Comparison of ENCODE assay signal across 8 cellular contexts in genomic region chr16:58462997-58463891, GRCh38. TPM values are rescaled to one million over a fixed set of nuclear protein-coding genes. Genes with fewer than 3 reads are reported as not detected.
DNase-seq lines count a peak whose midpoint lies in the region; ATAC-seq and TF ChIP-seq lines count a peak whose summit lies in the region.

No MANE protein-coding gene starts in this region.

- H3K27ac Mint-ChIP-seq in endodermal cell: no peak overlapping the region

- H3K4me3 ChIP-seq in DOHH2 (ENCODE audit: low read length) (peak overlapping the region; percentile 61), endodermal cell (ENCODE audit: low read length) (peak overlapping the region; percentile 89), neuron (ENCODE audit: low read length) (peak overlapping the region; percentile 38), MM.1S (ENCODE audit: low read length) (no peak overlapping the region)

- H3K27me3 ChIP-seq in DOHH2 (ENCODE audit: control insufficient read depth, low read length): peaks cover 51% of the 10 kb centered on the region
- H3K27me3 ChIP-seq in endodermal cell (ENCODE audit: control insufficient read depth, insufficient read depth, low read length, poor library complexity, severe bottlenecking): peaks cover 16% of the 10 kb centered on the region
- H3K27me3 ChIP-seq in neuron (ENCODE audit: insufficient read depth, low read length): peaks cover 79% of the 10 kb centered on the region
- peaks cover 25% of the 10 kb centered on the region for H3K27me3 ChIP-seq in MM.1S (replicated peaks; ENCODE audit: insufficient read depth, low read length)

- H3K4me2 ChIP-seq in DOHH2 (ENCODE audit: low read length): peak overlapping the region; percentile 71
- no peak overlapping the region for H3K4me2 ChIP-seq in MM.1S (ENCODE audit: low read depth, low read length)

- H3K79me2 ChIP-seq in DOHH2 (ENCODE audit: control insufficient read depth, low read length) (no peaks in the 10 kb centered on the region), MM.1S (ENCODE audit: low read length) (no peaks in the 10 kb centered on the region)

- no peak overlapping the region for H3K27ac ChIP-seq in DOHH2 (ENCODE audit: low read depth, low read length)
- H3K27ac ChIP-seq in endodermal cell (ENCODE audit: low read depth, low read length): no peak overlapping the region
- no peak overlapping the region for H3K27ac ChIP-seq in MM.1S (ENCODE audit: low read length)

- H3K4me1 ChIP-seq in DOHH2 (ENCODE audit: control insufficient read depth, low read length) (peaks cover 12% of the 10 kb centered on the region), endodermal cell (ENCODE audit: control insufficient read depth, insufficient read depth, low read length) (no peaks in the 10 kb centered on the region), neuron (ENCODE audit: insufficient read depth, low read length) (peaks cover 2% of the 10 kb centered on the region), MM.1S (ENCODE audit: low read length) (no peaks in the 10 kb centered on the region)

- H2AFZ ChIP-seq in neuron (ENCODE audit: low read depth, low read length) (peak overlapping the region; percentile 87), MM.1S (ENCODE audit: low read length) (no peak overlapping the region)

- H3K4me3 Mint-ChIP-seq in endodermal cell: peak overlapping the region; percentile 92

- DNase-seq in NCI-H2107 (lab: John Stamatoyannopoulos, UW) (peak; percentile 25), endodermal cell (peak; percentile 78), MM.1S (no peak), midbrain (lab: John Stamatoyannopoulos, UW) (no peak)

- H3K36me3 Mint-ChIP-seq in endodermal cell (ENCODE audit: low read depth): peaks cover 5% of the 10 kb centered on the region

- no peaks in the 10 kb centered on the region for H3K9me3 ChIP-seq in DOHH2 (ENCODE audit: control insufficient read depth, insufficient read depth, low read length)
- no peaks in the 10 kb centered on the region for H3K9me3 ChIP-seq in endodermal cell (ENCODE audit: control insufficient read depth, low read length)
- no peaks in the 10 kb centered on the region for H3K9me3 ChIP-seq in neuron (ENCODE audit: low read length)
- no peaks in the 10 kb centered on the region for H3K9me3 ChIP-seq in MM.1S (replicated peaks; ENCODE audit: insufficient read depth, low read length)

- H4K20me1 ChIP-seq in DOHH2 (ENCODE audit: control insufficient read depth, insufficient read depth, low read depth, low read length): no peaks in the 10 kb centered on the region
- H4K20me1 ChIP-seq in MM.1S (ENCODE audit: insufficient read depth, low read length): no peaks in the 10 kb centered on the region

- H3F3A ChIP-seq in DOHH2 (ENCODE audit: control insufficient read depth, insufficient read depth) (no peaks in the 10 kb centered on the region), MM.1S (ENCODE audit: insufficient read depth, low read length) (no peaks in the 10 kb centered on the region)

- H3K9me2 ChIP-seq in DOHH2 (replicated peaks; ENCODE audit: control insufficient read depth, low read length) (no peaks in the 10 kb centered on the region), MM.1S (replicated peaks; ENCODE audit: insufficient read depth, low read length) (no peaks in the 10 kb centered on the region)

- no peaks in the 10 kb centered on the region for H3K36me3 ChIP-seq in DOHH2 (ENCODE audit: control insufficient read depth, low read length)
- no peaks in the 10 kb centered on the region for H3K36me3 ChIP-seq in endodermal cell (ENCODE audit: control insufficient read depth, insufficient read depth, low read length)
- no peaks in the 10 kb centered on the region for H3K36me3 ChIP-seq in neuron (ENCODE audit: insufficient read depth, low read length)
- H3K36me3 ChIP-seq in MM.1S (replicated peaks; ENCODE audit: insufficient read depth, low read length): no peaks in the 10 kb centered on the region

- ATAC-seq in GM19328 (IDR thresholded peaks at IDR 0.05; ENCODE audit: unreplicated experiment): no peak
- no peak for ATAC-seq in HG03175 (IDR thresholded peaks at IDR 0.05; ENCODE audit: unreplicated experiment)

- H3K9ac ChIP-seq in endodermal cell (ENCODE audit: extremely low read depth, low read length, poor library complexity, severe bottlenecking) (peak overlapping the region; percentile 70), MM.1S (ENCODE audit: low read length) (no peak overlapping the region)

- 5 to 7% methylated on average over 20 to 106 of the region's 106 CpGs for WGBS in endodermal cell (ENCODE audit: insufficient coverage in 1 of 2, insufficient read length in 1 of 2), 2 experiments

- peaks cover 16% of the 10 kb centered on the region for H3K4me1 Mint-ChIP-seq in endodermal cell

- TF ChIP-seq CTCF in DOHH2 (IDR thresholded peaks at IDR 0.05; ENCODE audit: low read depth, low read length, poor library complexity, severe bottlenecking) (no peak), endodermal cell (conservative IDR thresholded peaks at IDR 0.05) (no peak), MM.1S (IDR thresholded peaks at IDR 0.05; ENCODE audit: low read length) (no peak)

- no peaks in the 10 kb centered on the region for H3K9me3 Mint-ChIP-seq in endodermal cell

- H3K27me3 Mint-ChIP-seq in endodermal cell (ENCODE audit: insufficient read depth): peaks cover 19% of the 10 kb centered on the region

RNA-seq across cellular contexts. Expression of gene NDRG4, which starts 36.7 kb away (rescaled TPM):
- total RNA-seq in endodermal cell: 10 to 100 TPM; 81.9 to 95.9 TPM
- polyA plus RNA-seq in endodermal cell (2013, experiment 1 of 2): 76.8 TPM
- 71.1 TPM for polyA plus RNA-seq in endodermal cell (2013, experiment 2 of 2)

RNA-seq across cellular contexts. Expression of gene SETD6, which starts 52.1 kb away (rescaled TPM):
- 10 to 100 TPM; 37.2 to 42.3 TPM for total RNA-seq in endodermal cell
- 26.0 TPM for polyA plus RNA-seq in endodermal cell (2013, experiment 1 of 2)
- polyA plus RNA-seq in endodermal cell (2013, experiment 2 of 2): 21.5 TPM

Comparison
In these comparisons a context has a peak if more than half of its experiments do, and no peak if none do; other contexts are left out.
1. DNase-seq: peak in NCI-H2107 (single experiment) and endodermal cell (single experiment); none in MM.1S (single experiment) and midbrain (single experiment).